16 cellular contexts compared by ENCODE assay signal in the genomic region with DNA sequence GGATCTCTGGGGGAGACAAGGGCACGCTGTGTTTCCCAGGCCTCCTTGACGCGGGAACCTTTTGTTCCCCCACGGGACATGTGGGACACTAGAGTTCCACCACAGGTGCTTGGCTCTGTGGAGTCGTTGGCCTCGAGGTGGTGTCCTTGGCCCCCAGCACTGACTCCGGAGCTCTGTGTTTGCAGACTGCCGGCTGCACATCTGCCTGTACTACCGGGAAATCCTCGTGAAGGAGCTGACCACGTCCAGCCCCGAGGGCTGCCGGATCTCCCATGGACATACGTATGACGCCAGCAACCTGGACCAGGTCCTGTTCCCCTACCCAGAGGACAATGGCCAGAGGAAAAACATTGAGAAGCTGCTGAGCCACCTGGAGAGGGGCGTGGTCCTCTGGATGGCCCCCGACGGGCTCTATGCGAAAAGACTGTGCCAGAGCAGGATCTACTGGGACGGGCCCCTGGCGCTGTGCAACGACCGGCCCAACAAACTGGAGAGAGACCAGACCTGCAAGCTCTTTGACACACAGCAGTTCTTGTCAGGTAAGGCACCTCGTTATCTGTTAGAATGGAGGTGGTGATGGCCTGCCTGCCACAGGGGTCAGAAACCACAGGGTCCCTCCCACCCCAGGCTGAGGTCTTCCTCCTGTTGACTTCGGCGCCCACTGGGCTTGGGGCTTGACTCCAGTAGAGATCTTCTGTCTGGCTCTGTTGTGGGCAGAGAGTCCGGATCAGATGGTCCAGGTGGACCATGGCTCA. TPM values are rescaled to one million over a fixed set of nuclear protein-coding genes. Genes with fewer than 3 reads are reported as not detected.
DNase-seq lines count a peak whose midpoint lies in the region; ATAC-seq and TF ChIP-seq lines count a peak whose summit lies in the region.
"Had no signal": no experiment of that assay in that cellular context is flagged by ENCODE, and none has a peak within 500 bp of the region (broad histone marks: within the 10 kb centered on the region; RNA-seq: fewer than 3 reads in every experiment).

No MANE protein-coding gene starts in this region.

- CTCF ChIA-PET in activated CD4-positive, alpha-beta T cell treated with anti-CD3 and anti-CD28 coated beads, Interleukin-2, amount 10 ng/mL, durations not matched to agents 7 days and 5 days (lab: Charles Lee) = interaction anchor here (1.6 kb wide), 1 partner anchor 43 kb away, joined by 3 read pairs; no protein-coding TSS in a partner anchor
- CTCF ChIA-PET in activated CD4-positive, alpha-beta memory T cell treated with anti-CD3 and anti-CD28 coated beads for 36 hours (lab: Charles Lee) = interaction anchor here (4.5 kb wide), 1 partner anchor 11 kb away, joined by 20 read pairs; a partner anchor contains a TSS

- peaks cover 89% of the 10 kb centered on the region for H3K4me1 Mint-ChIP-seq in activated CD4-positive, alpha-beta T cell treated with anti-CD3 and anti-CD28 coated beads, Interleukin-2, amount 10 ng/mL, durations not matched to agents 7 days and 5 days
- H3K4me1 Mint-ChIP-seq in activated CD4-positive, alpha-beta memory T cell treated with anti-CD3 and anti-CD28 coated beads for 36 hours (ENCODE audit: low read depth) = peaks cover 92% of the 10 kb centered on the region
- peaks cover 60% of the 10 kb centered on the region for H3K4me1 Mint-ChIP-seq in memory B cell

- POLR2A ChIA-PET in activated CD4-positive, alpha-beta T cell treated with anti-CD3 and anti-CD28 coated beads, Interleukin-2, amount 10 ng/mL, durations not matched to agents 7 days and 5 days (lab: Charles Lee) = interaction anchor here (1.0 kb wide), 1 partner anchor 9 kb away, joined by 3 read pairs; no protein-coding TSS in a partner anchor
- POLR2A ChIA-PET in activated CD4-positive, alpha-beta memory T cell treated with anti-CD3 and anti-CD28 coated beads for 36 hours (lab: Charles Lee) = interaction anchor here (0.9 to 10.5 kb wide), 9 partner anchors 9 to 101 kb away, joined by 3 to 191 read pairs (median 6); a partner anchor contains a TSS

- ATAC-seq in memory B cell (ENCODE audit: low read depth) = no peak
- no peak for ATAC-seq in HG03196 (IDR thresholded peaks at IDR 0.05; ENCODE audit: unreplicated experiment)
- ATAC-seq in GM21360 (IDR thresholded peaks at IDR 0.05; ENCODE audit: unreplicated experiment) = no peak
- ATAC-seq: foreskin keratinocyte had no signal

- H3K4me3 Mint-ChIP-seq in activated CD4-positive, alpha-beta T cell treated with anti-CD3 and anti-CD28 coated beads, Interleukin-2, amount 10 ng/mL, durations not matched to agents 7 days and 5 days = no peak overlapping the region
- peak overlapping the region; percentile 67 for H3K4me3 Mint-ChIP-seq in activated CD4-positive, alpha-beta memory T cell treated with anti-CD3 and anti-CD28 coated beads for 36 hours
- no peak overlapping the region for H3K4me3 Mint-ChIP-seq in memory B cell

- H3K9me3 Mint-ChIP-seq in activated CD4-positive, alpha-beta T cell treated with anti-CD3 and anti-CD28 coated beads, Interleukin-2, amount 10 ng/mL, durations not matched to agents 7 days and 5 days = no peaks in the 10 kb centered on the region
- no peaks in the 10 kb centered on the region for H3K9me3 Mint-ChIP-seq in activated CD4-positive, alpha-beta memory T cell treated with anti-CD3 and anti-CD28 coated beads for 36 hours
- H3K9me3 Mint-ChIP-seq in memory B cell = no peaks in the 10 kb centered on the region
- H3K9me3 Mint-ChIP-seq: dendritic cell treated with granulocyte-macrophage colony-stimulating factor and Interleukin-4, amounts not matched to agents 40 ng/mL and 50 ng/mL, for 4 days had no signal

- peaks cover 89% of the 10 kb centered on the region for H3K36me3 Mint-ChIP-seq in activated CD4-positive, alpha-beta T cell treated with anti-CD3 and anti-CD28 coated beads, Interleukin-2, amount 10 ng/mL, durations not matched to agents 7 days and 5 days (ENCODE audit: low read depth)
- H3K36me3 Mint-ChIP-seq in activated CD4-positive, alpha-beta memory T cell treated with anti-CD3 and anti-CD28 coated beads for 36 hours = peaks cover 93% of the 10 kb centered on the region
- peaks cover 47% of the 10 kb centered on the region for H3K36me3 Mint-ChIP-seq in memory B cell

- peak overlapping the region; percentile 6; the same call in 1 of the 2 replicates for H3K4me3 ChIP-seq in GM12864 (ENCODE audit: low read depth, low read length)

- DNase-seq in activated CD4-positive, alpha-beta T cell treated with anti-CD3 and anti-CD28 coated beads, Interleukin-2, amount 10 ng/mL, durations not matched to agents 7 days and 5 days = no peak
- DNase-seq in activated CD4-positive, alpha-beta T cell treated with anti-CD3 and anti-CD28 coated beads, Interleukin-2, amount 50 U/mL, for 4 hours = no peak
- DNase-seq in GM12864 (ENCODE audit: low read depth) = no peak
- peak; percentile 30 for DNase-seq in activated CD4-positive, alpha-beta memory T cell treated with anti-CD3 and anti-CD28 coated beads for 36 hours
- DNase-seq in memory B cell (ENCODE audit: low spot score in 2 of 2) = no peak
- DNase-seq in RKO (ENCODE audit: low spot score) = no peak
- DNase-seq: brain microvascular endothelial cell; foreskin keratinocyte; GOT3; IMR-90; NCI-H1930; retina; stimulated activated CD4-positive, alpha-beta T cell treated with anti-CD3 and anti-CD28 coated beads, Interleukin-15, amount 100 ng/mL, for 24 hours had no signal

- intact Hi-C loops in activated CD4-positive, alpha-beta memory T cell treated with anti-CD3 and anti-CD28 coated beads for 36 hours (cut with micrococcal nuclease) = no loop called here

- peak overlapping the region; percentile 91 for H3K27ac Mint-ChIP-seq in activated CD4-positive, alpha-beta T cell treated with anti-CD3 and anti-CD28 coated beads, Interleukin-2, amount 10 ng/mL, durations not matched to agents 7 days and 5 days
- H3K27ac Mint-ChIP-seq in activated CD4-positive, alpha-beta memory T cell treated with anti-CD3 and anti-CD28 coated beads for 36 hours = peak overlapping the region; percentile 89
- H3K27ac Mint-ChIP-seq in memory B cell = peak overlapping the region; percentile 90
- H3K27ac Mint-ChIP-seq: dendritic cell treated with granulocyte-macrophage colony-stimulating factor and Interleukin-4, amounts not matched to agents 40 ng/mL and 50 ng/mL, for 4 days had no signal

- no peak for TF ChIP-seq CTCF in GM12864 (IDR thresholded peaks at IDR 0.05; ENCODE audit: low read depth, low read length, missing control alignments)

- no peaks in the 10 kb centered on the region for H3K27me3 Mint-ChIP-seq in activated CD4-positive, alpha-beta T cell treated with anti-CD3 and anti-CD28 coated beads, Interleukin-2, amount 10 ng/mL, durations not matched to agents 7 days and 5 days
- no peaks in the 10 kb centered on the region for H3K27me3 Mint-ChIP-seq in activated CD4-positive, alpha-beta memory T cell treated with anti-CD3 and anti-CD28 coated beads for 36 hours
- H3K27me3 Mint-ChIP-seq in memory B cell = no peaks in the 10 kb centered on the region

RNA-seq across cellular contexts. Expression of a gene that starts 9.9 kb away (rescaled TPM):
- total RNA-seq in activated CD4-positive, alpha-beta T cell treated with anti-CD3 and anti-CD28 coated beads, Interleukin-2, amount 10 ng/mL, durations not matched to agents 7 days and 5 days = 100 to 1,000 TPM; 111 to 126 TPM
- 100 to 1,000 TPM; 689 to 705 TPM for total RNA-seq in activated CD4-positive, alpha-beta memory T cell treated with anti-CD3 and anti-CD28 coated beads for 36 hours
- total RNA-seq: foreskin keratinocyte, IMR-90 had no signal

Comparison
In these comparisons a context has a peak if more than half of its experiments do, and no peak if none do; other contexts are left out.
1. RNA of a gene that starts 9.9 kb away (total RNA-seq): 689 to 705 TPM in activated CD4-positive, alpha-beta memory T cell treated with anti-CD3 and anti-CD28 coated beads for 36 hours; 111 to 126 TPM in activated CD4-positive, alpha-beta T cell treated with anti-CD3 and anti-CD28 coated beads, Interleukin-2, amount 10 ng/mL, durations not matched to agents 7 days and 5 days; every median in the first group is over 4 times any median in the second.
2. Peak in every context shown above with its lines, with median percentiles within 50 percentile points of each other: H3K27ac Mint-ChIP-seq.